In genomic region chr17:56892333-56892732, GRCh38 we compare ENCODE assay signal across 17 cellular contexts.
"Had no signal": no experiment of that assay in that cellular context is flagged by ENCODE, and none has a peak within 500 bp of the region (broad histone marks: within the 10 kb centered on the region; RNA-seq: fewer than 3 reads in every experiment).

No MANE protein-coding gene starts in this region.

- H3K4me3 Mint-ChIP-seq: stimulated activated naive B cell treated with anti-CD40 and anti-IgM and Interleukin-4, amounts not matched to agents 10 μg/mL and 1 μg/mL and 100 μg/mL, for 72 hours; stimulated activated naive CD8-positive, alpha-beta T cell treated with anti-CD3 and anti-CD28 coated beads, Interleukin-15, amount 100 ng/mL, for 72 hours had no signal

- H3K4me1 ChIP-seq: sigmoid colon, testis, tibial nerve, upper lobe of right lung had no signal

- H3K27me3 ChIP-seq: dorsolateral prefrontal cortex, heart right ventricle, neutrophil, sigmoid colon, testis, tibial nerve, upper lobe of right lung had no signal

- DNase-seq: cortex of kidney; dorsolateral prefrontal cortex; hypothalamus; kidney glomerular epithelial cell; mammary epithelial cell; sigmoid colon; stimulated activated naive B cell treated with anti-CD40 and anti-IgM and Interleukin-4, amounts not matched to agents 10 μg/mL and 1 μg/mL and 100 μg/mL, for 72 hours had no signal

- ATAC-seq: esophagus mucosa, mucosa of descending colon had no signal

- H3K9me3 ChIP-seq: neutrophil, sigmoid colon, testis, upper lobe of right lung had no signal

- H3K27ac ChIP-seq: dorsolateral prefrontal cortex, heart right ventricle, neutrophil, sigmoid colon, skin epidermis, testis, tibial nerve, upper lobe of right lung had no signal

- H3K4me3 ChIP-seq: dorsolateral prefrontal cortex, heart right ventricle, mucosa of descending colon, sigmoid colon, skin epidermis, testis, tibial nerve, upper lobe of right lung had no signal

- H3K27ac Mint-ChIP-seq: stimulated activated naive B cell treated with anti-CD40 and anti-IgM and Interleukin-4, amounts not matched to agents 10 μg/mL and 1 μg/mL and 100 μg/mL, for 72 hours; stimulated activated naive CD8-positive, alpha-beta T cell treated with anti-CD3 and anti-CD28 coated beads, Interleukin-15, amount 100 ng/mL, for 72 hours had no signal

- H3K27me3 Mint-ChIP-seq: naive thymus-derived CD8-positive, alpha-beta T cell; stimulated activated naive B cell treated with anti-CD40 and anti-IgM and Interleukin-4, amounts not matched to agents 10 μg/mL and 1 μg/mL and 100 μg/mL, for 72 hours; stimulated activated naive CD8-positive, alpha-beta T cell treated with anti-CD3 and anti-CD28 coated beads, Interleukin-15, amount 100 ng/mL, for 72 hours had no signal
